1 cellular context compared by ENCODE assay signal in the genomic region with DNA sequence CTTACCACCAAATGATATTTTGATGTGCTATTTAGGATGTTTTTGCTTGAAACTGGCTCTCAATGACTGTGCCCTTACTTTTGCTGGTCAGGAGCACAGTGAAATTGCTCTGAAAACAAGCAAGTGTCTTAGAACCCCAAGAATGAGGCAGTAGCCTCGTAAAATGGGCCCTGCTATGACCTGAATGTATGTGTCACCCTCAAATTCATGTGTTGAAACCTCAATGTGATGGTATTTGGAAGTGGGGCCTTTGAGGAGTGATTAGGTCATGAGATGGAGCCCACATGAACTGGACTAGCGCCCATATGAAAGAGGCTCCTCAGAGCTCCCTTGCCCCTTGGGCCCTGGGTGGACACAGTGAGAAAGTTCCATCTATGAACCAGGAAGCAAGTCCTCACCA.
TF ChIP-seq lines count a peak whose summit lies in the region.

No MANE protein-coding gene starts in this region.

TF ChIP-seq in SK-N-SH, 30 proteins besides CTCF, POLR2A, EP300 and RAD21 (continued from another document):
- TF ChIP-seq, protein P1, sequence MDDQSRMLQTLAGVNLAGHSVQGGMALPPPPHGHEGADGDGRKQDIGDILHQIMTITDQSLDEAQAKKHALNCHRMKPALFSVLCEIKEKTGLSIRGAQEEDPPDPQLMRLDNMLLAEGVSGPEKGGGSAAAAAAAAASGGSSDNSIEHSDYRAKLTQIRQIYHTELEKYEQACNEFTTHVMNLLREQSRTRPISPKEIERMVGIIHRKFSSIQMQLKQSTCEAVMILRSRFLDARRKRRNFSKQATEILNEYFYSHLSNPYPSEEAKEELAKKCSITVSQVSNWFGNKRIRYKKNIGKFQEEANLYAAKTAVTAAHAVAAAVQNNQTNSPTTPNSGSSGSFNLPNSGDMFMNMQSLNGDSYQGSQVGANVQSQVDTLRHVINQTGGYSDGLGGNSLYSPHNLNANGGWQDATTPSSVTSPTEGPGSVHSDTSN (IDR thresholded peaks at IDR 0.05), result no peak
- TF ChIP-seq REST (IDR thresholded peaks at IDR 0.05; ENCODE audit: low read depth, low read length) (no peak), CHD2 (IDR thresholded peaks at IDR 0.05; ENCODE audit: low read length, partially characterized antibody) (no peak), GABPA (IDR thresholded peaks at IDR 0.05; ENCODE audit: low read depth) (no peak), POLR2AphosphoS5 (IDR thresholded peaks at IDR 0.05; ENCODE audit: low read depth, low read length) (no peak)
